In genomic region chr4:56417396-56417795, GRCh38 we compare ENCODE assay signal across 9 cellular contexts.
"Had no signal": no experiment of that assay in that cellular context is flagged by ENCODE, and none has a peak within 500 bp of the region (broad histone marks: within the 10 kb centered on the region; RNA-seq: fewer than 3 reads in every experiment).

No MANE protein-coding gene starts in this region.

- H3K27ac ChIP-seq: GM23248, HL-60 had no signal

- H2AFZ ChIP-seq: GM23248 had no signal

- H3K9me3 ChIP-seq: HAP-1 had no signal

- ATAC-seq: HCT116 had no signal

- DNase-seq: GM23248, GOT3, H7, HFFc6, IMR-90, KBM-7 had no signal

- H3K9ac ChIP-seq: GM23248 had no signal

- H3K4me1 ChIP-seq: HAP-1 had no signal

- H3K4me3 ChIP-seq: GM23248, HAP-1 had no signal
